ENCODE assay signal across 27 cellular contexts in genomic region chr6:47200536-47201334, GRCh38.
DNase-seq lines count a peak whose midpoint lies in the region; ATAC-seq lines count a peak whose summit lies in the region.
"Had no signal": no experiment of that assay in that cellular context is flagged by ENCODE, and none has a peak within 500 bp of the region (broad histone marks: within the 10 kb centered on the region; RNA-seq: fewer than 3 reads in every experiment).

No MANE protein-coding gene starts in this region.

- no peak overlapping the region for H3K4me3 Mint-ChIP-seq in naive thymus-derived CD8-positive, alpha-beta T cell
- H3K4me3 Mint-ChIP-seq: activated CD4-positive, alpha-beta memory T cell treated with anti-CD3 and anti-CD28 coated beads for 36 hours; activated naive CD4-positive, alpha-beta T cell treated with anti-CD3 and anti-CD28 coated beads, Interleukin-2, amount 10 ng/mL, durations not matched to agents 7 days and 5 days; natural killer cell; stimulated activated naive B cell treated with anti-CD40 and anti-IgM and Interleukin-4, amounts not matched to agents 10 μg/mL and 1 μg/mL and 100 μg/mL, for 72 hours had no signal

- H3K27me3 Mint-ChIP-seq in naive thymus-derived CD8-positive, alpha-beta T cell = no peaks in the 10 kb centered on the region
- H3K27me3 Mint-ChIP-seq: activated CD4-positive, alpha-beta memory T cell treated with anti-CD3 and anti-CD28 coated beads for 36 hours; stimulated activated naive B cell treated with anti-CD40 and anti-IgM and Interleukin-4, amounts not matched to agents 10 μg/mL and 1 μg/mL and 100 μg/mL, for 72 hours had no signal

- H3K4me1 Mint-ChIP-seq in naive thymus-derived CD8-positive, alpha-beta T cell = peaks cover 20 to 43% (median 29%) of the 10 kb centered on the region in 4 donors

- H3K27ac ChIP-seq in epithelial cell of prostate = peak overlapping the region; percentile 48
- H3K27ac ChIP-seq: adrenal gland, brain microvascular endothelial cell had no signal

- no peak overlapping the region for H3K27ac Mint-ChIP-seq in naive thymus-derived CD8-positive, alpha-beta T cell
- H3K27ac Mint-ChIP-seq: activated CD4-positive, alpha-beta memory T cell treated with anti-CD3 and anti-CD28 coated beads for 36 hours; activated naive CD4-positive, alpha-beta T cell treated with anti-CD3 and anti-CD28 coated beads, Interleukin-2, amount 10 ng/mL, durations not matched to agents 7 days and 5 days; natural killer cell; stimulated activated naive B cell treated with anti-CD40 and anti-IgM and Interleukin-4, amounts not matched to agents 10 μg/mL and 1 μg/mL and 100 μg/mL, for 72 hours had no signal

- peak; percentile 31 for ATAC-seq in GM18907 (IDR thresholded peaks at IDR 0.05; ENCODE audit: unreplicated experiment)
- no peak for ATAC-seq in naive thymus-derived CD8-positive, alpha-beta T cell
- ATAC-seq in GM21717 (IDR thresholded peaks at IDR 0.05; ENCODE audit: unreplicated experiment) = no peak
- ATAC-seq: activated CD4-positive, CD25-positive, alpha-beta regulatory T cell treated with anti-CD3 and anti-CD28 coated beads, Interleukin-2, amount 50 U/mL, for 24 hours; natural killer cell; Right ventricle myocardium inferior; stimulated activated naive B cell treated with anti-CD40 and anti-IgM and Interleukin-4, amounts not matched to agents 10 μg/mL and 1 μg/mL and 100 μg/mL, for 72 hours had no signal

- peak; percentile 11 for DNase-seq in M059J (ENCODE audit: low read depth)
- DNase-seq in epithelial cell of prostate (ENCODE audit: low read depth, low spot score) = peak; percentile 64
- peak; percentile 22 for DNase-seq in left kidney (ENCODE audit: low read depth, low spot score)
- no peak for DNase-seq in stimulated activated CD8-positive, alpha-beta memory T cell treated with anti-CD3 and anti-CD28 coated beads, Interleukin-4, amount 100 ng/mL, for 48 hours
- no peak for DNase-seq in activated CD4-positive, CD25-positive, alpha-beta regulatory T cell (lab: John Stamatoyannopoulos, UW)
- no peak for DNase-seq in naive thymus-derived CD8-positive, alpha-beta T cell
- DNase-seq: activated CD4-positive, alpha-beta memory T cell treated with anti-CD3 and anti-CD28 coated beads for 36 hours; activated naive CD4-positive, alpha-beta T cell treated with anti-CD3 and anti-CD28 coated beads, Interleukin-2, amount 10 ng/mL, durations not matched to agents 7 days and 5 days; adrenal gland; brain microvascular endothelial cell; C1 segment of cervical spinal cord; COR-L47; GOT3; KBM-7; natural killer cell; NCI-H1436; NCI-H2081 treated with DMSO at 0.1 percent for 48 hours; NCI-H2227 treated with DMSO at 0.1 percent for 48 hours; NCI-H526; OCI-M1; stimulated activated CD4-positive, alpha-beta T cell treated with anti-CD3 and anti-CD28 coated beads, Interleukin-15, amount 100 ng/mL, for 24 hours; stimulated activated naive B cell treated with anti-CD40 and anti-IgM and Interleukin-4, amounts not matched to agents 10 μg/mL and 1 μg/mL and 100 μg/mL, for 72 hours; T-helper 2 cell had no signal

- no peaks in the 10 kb centered on the region for H3K36me3 Mint-ChIP-seq in naive thymus-derived CD8-positive, alpha-beta T cell
- H3K36me3 Mint-ChIP-seq: activated CD4-positive, alpha-beta memory T cell treated with anti-CD3 and anti-CD28 coated beads for 36 hours; activated naive CD4-positive, alpha-beta T cell treated with anti-CD3 and anti-CD28 coated beads, Interleukin-2, amount 10 ng/mL, durations not matched to agents 7 days and 5 days; natural killer cell; stimulated activated naive B cell treated with anti-CD40 and anti-IgM and Interleukin-4, amounts not matched to agents 10 μg/mL and 1 μg/mL and 100 μg/mL, for 72 hours had no signal

- no peaks in the 10 kb centered on the region for H3K9me3 Mint-ChIP-seq in naive thymus-derived CD8-positive, alpha-beta T cell
- H3K9me3 Mint-ChIP-seq: activated CD4-positive, alpha-beta memory T cell treated with anti-CD3 and anti-CD28 coated beads for 36 hours; activated naive CD4-positive, alpha-beta T cell treated with anti-CD3 and anti-CD28 coated beads, Interleukin-2, amount 10 ng/mL, durations not matched to agents 7 days and 5 days had no signal

- POLR2A ChIA-PET in naive thymus-derived CD8-positive, alpha-beta T cell (lab: Charles Lee) = no interaction called here

Comparison
In these comparisons a context has a peak if more than half of its experiments do, and no peak if none do; other contexts are left out.
1. DNase-seq: peak in M059J (single experiment), epithelial cell of prostate (single experiment) and left kidney (single experiment); none in stimulated activated CD8-positive, alpha-beta memory T cell treated with anti-CD3 and anti-CD28 coated beads, Interleukin-4, amount 100 ng/mL, for 48 hours (single experiment), activated CD4-positive, CD25-positive, alpha-beta regulatory T cell (0 of 4) and naive thymus-derived CD8-positive, alpha-beta T cell (0 of 10).